In genomic region chr3:73508330-73508954, GRCh38 we compare ENCODE assay signal across 8 cellular contexts.
A peak's percentile ranks its signal among the peaks of the same experiment; 100 is the strongest.
DNase-seq lines count a peak whose midpoint lies in the region; ATAC-seq and TF ChIP-seq lines count a peak whose summit lies in the region.

No MANE protein-coding gene starts in this region.

- H3K4me3 Mint-ChIP-seq in brain, result no peak overlapping the region
- H3K4me3 Mint-ChIP-seq in stimulated activated naive B cell treated with anti-CD40 and anti-IgM and Interleukin-4, amounts not matched to agents 10 μg/mL and 1 μg/mL and 100 μg/mL, for 72 hours, result no peak overlapping the region

- peak overlapping the region in 4 of 5 experiments; percentile 53 to 81 (median 76) for H3K27ac Mint-ChIP-seq in brain
- H3K27ac Mint-ChIP-seq in stimulated activated naive B cell treated with anti-CD40 and anti-IgM and Interleukin-4, amounts not matched to agents 10 μg/mL and 1 μg/mL and 100 μg/mL, for 72 hours, result no peak overlapping the region

- peak; percentile 75 to 86 for TF ChIP-seq CTCF in brain (conservative IDR thresholded peaks at IDR 0.05)

- DNase-seq in COLO829 (ENCODE audit: low spot score), result peak; percentile 74
- DNase-seq in NCI-H748 treated with DMSO at 0.1 percent for 48 hours (lab: John Stamatoyannopoulos, UW), result peak; percentile 75
- DNase-seq in iris pigment epithelial cell (ENCODE audit: low read depth), result peak; percentile 69
- DNase-seq in stimulated activated naive B cell treated with anti-CD40 and anti-IgM and Interleukin-4, amounts not matched to agents 10 μg/mL and 1 μg/mL and 100 μg/mL, for 72 hours, result no peak
- no peak for DNase-seq in occipital lobe (lab: John Stamatoyannopoulos, UW)

- no peaks in the 10 kb centered on the region for H3K9me3 Mint-ChIP-seq in brain
- no peaks in the 10 kb centered on the region for H3K9me3 Mint-ChIP-seq in stimulated activated naive B cell treated with anti-CD40 and anti-IgM and Interleukin-4, amounts not matched to agents 10 μg/mL and 1 μg/mL and 100 μg/mL, for 72 hours

- ATAC-seq in GM19043 (IDR thresholded peaks at IDR 0.05; ENCODE audit: low read depth, unreplicated experiment) (peak; percentile 65), HG03520 (IDR thresholded peaks at IDR 0.05; ENCODE audit: unreplicated experiment) (peak; percentile 53)
- ATAC-seq in stimulated activated naive B cell treated with anti-CD40 and anti-IgM and Interleukin-4, amounts not matched to agents 10 μg/mL and 1 μg/mL and 100 μg/mL, for 72 hours (replicated peaks), result peak; percentile 64 to 70

- H3K4me1 Mint-ChIP-seq in brain, result peaks cover 94% of the 10 kb centered on the region
- no peaks in the 10 kb centered on the region for H3K4me1 Mint-ChIP-seq in stimulated activated naive B cell treated with anti-CD40 and anti-IgM and Interleukin-4, amounts not matched to agents 10 μg/mL and 1 μg/mL and 100 μg/mL, for 72 hours

- H3K27me3 Mint-ChIP-seq in brain, result peaks cover 8% of the 10 kb centered on the region
- peaks cover 0 to 5% of the 10 kb centered on the region in 2 donors for H3K27me3 Mint-ChIP-seq in stimulated activated naive B cell treated with anti-CD40 and anti-IgM and Interleukin-4, amounts not matched to agents 10 μg/mL and 1 μg/mL and 100 μg/mL, for 72 hours

- H3K36me3 Mint-ChIP-seq in brain, result no peaks in the 10 kb centered on the region
- H3K36me3 Mint-ChIP-seq in stimulated activated naive B cell treated with anti-CD40 and anti-IgM and Interleukin-4, amounts not matched to agents 10 μg/mL and 1 μg/mL and 100 μg/mL, for 72 hours, result no peaks in the 10 kb centered on the region

Comparison
In these comparisons a context has a peak if more than half of its experiments do, and no peak if none do; other contexts are left out.
1. DNase-seq: peak in COLO829 (single experiment), NCI-H748 treated with DMSO at 0.1 percent for 48 hours (single experiment) and iris pigment epithelial cell (single experiment); none in stimulated activated naive B cell treated with anti-CD40 and anti-IgM and Interleukin-4, amounts not matched to agents 10 μg/mL and 1 μg/mL and 100 μg/mL, for 72 hours (single experiment) and occipital lobe (single experiment).
2. Peak in every context shown above with its lines, with median percentiles within 50 percentile points of each other: ATAC-seq.